Comparison of ENCODE assay signal across 24 cellular contexts in genomic region chr17:14875557-14876412, GRCh38.
"Had no signal": no experiment of that assay in that cellular context is flagged by ENCODE, and none has a peak within 500 bp of the region (broad histone marks: within the 10 kb centered on the region; RNA-seq: fewer than 3 reads in every experiment).

No MANE protein-coding gene starts in this region.

- H3K4me3 ChIP-seq: coronary artery, esophagus muscularis mucosa, gastroesophageal sphincter, mucosa of descending colon, ovary, prostate gland had no signal

- H3K4me1 ChIP-seq: esophagus muscularis mucosa, gastroesophageal sphincter, prostate gland had no signal

- DNase-seq: central memory CD4-positive, alpha-beta T cell; effector CD4-positive, alpha-beta T cell; endodermal cell; foreskin fibroblast; glutamatergic neuron; immature natural killer cell; kidney; left cardiac atrium; mammary epithelial cell; mucosa of descending colon; natural killer cell; nucleus accumbens; ovary; stimulated activated CD4-positive, alpha-beta T cell treated with anti-CD3 and anti-CD28 coated beads, Interleukin-2, amount 100 ng/mL, for 24 hours; stimulated activated CD4-positive, alpha-beta T cell treated with anti-CD3 and anti-CD28 coated beads, Interleukin-4, amount 100 ng/mL, for 4 hours; stimulated activated naive CD4-positive, alpha-beta T cell; trophoblast cell had no signal

- FAIRE-seq: endothelial cell of umbilical vein, kidney had no signal

- H3K36me3 ChIP-seq: esophagus muscularis mucosa, gastroesophageal sphincter, ovary, prostate gland had no signal

- H3K27ac ChIP-seq: coronary artery, esophagus muscularis mucosa, gastroesophageal sphincter, ovary, prostate gland had no signal

- H3K36me3 Mint-ChIP-seq: immature natural killer cell, natural killer cell had no signal

- H3K9me3 Mint-ChIP-seq: endodermal cell, immature natural killer cell, natural killer cell had no signal

- ATAC-seq: gastroesophageal sphincter, left cardiac atrium, mucosa of descending colon, natural killer cell, sciatic nerve had no signal

- H3K27me3 ChIP-seq: esophagus muscularis mucosa, gastroesophageal sphincter, ovary had no signal

- H3K27ac Mint-ChIP-seq: endodermal cell, immature natural killer cell, natural killer cell had no signal

- H3K4me1 Mint-ChIP-seq: endodermal cell, immature natural killer cell, natural killer cell had no signal

- H3K4me3 Mint-ChIP-seq: endodermal cell, immature natural killer cell, natural killer cell, neural crest cell had no signal

- H3K9me3 ChIP-seq: esophagus muscularis mucosa, gastroesophageal sphincter, mucosa of descending colon, ovary, prostate gland had no signal
